In the genomic region with DNA sequence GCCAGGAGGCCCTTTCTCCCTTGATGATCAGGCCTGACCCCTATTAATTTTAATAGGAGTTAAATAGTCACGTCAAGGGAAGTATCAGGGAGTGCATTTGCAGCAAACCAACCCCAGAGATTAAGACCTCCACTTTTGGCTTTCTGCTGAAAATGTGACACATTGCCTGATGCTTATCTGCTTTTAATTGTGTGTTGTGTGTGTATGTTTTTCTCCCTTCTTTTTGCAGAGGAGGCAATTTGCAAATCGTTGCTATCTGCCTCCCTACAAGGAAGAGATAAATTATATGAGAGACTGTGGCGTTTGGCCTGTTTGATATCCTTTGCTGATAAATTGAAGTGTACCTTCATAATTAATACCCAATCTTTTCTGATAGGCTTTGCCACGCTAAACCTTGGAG, we compare ENCODE assay signal across 20 cellular contexts.
DNase-seq lines count a peak whose midpoint lies in the region; ATAC-seq lines count a peak whose summit lies in the region.
"Had no signal": no experiment of that assay in that cellular context is flagged by ENCODE, and none has a peak within 500 bp of the region (broad histone marks: within the 10 kb centered on the region; RNA-seq: fewer than 3 reads in every experiment).

No MANE protein-coding gene starts in this region.

- no peak for ATAC-seq in activated CD4-positive, alpha-beta T cell treated with anti-CD3 and anti-CD28 coated beads for 36 hours
- ATAC-seq in natural killer cell treated with Interleukin-12 subunit alpha and Interleukin-12 subunit beta and Interleukin-15 and Interleukin-18, amount 100 ng/mL, for 72 hours = no peak
- ATAC-seq: psoas muscle had no signal

- H3K27me3 Mint-ChIP-seq in activated CD4-positive, alpha-beta T cell treated with anti-CD3 and anti-CD28 coated beads for 36 hours = no peaks in the 10 kb centered on the region
- H3K27me3 Mint-ChIP-seq in activated T-helper 2 cell treated with anti-CD3 and anti-CD28 coated beads, Interferon-gamma antibody, Interleukin-2, Interleukin-4, amounts not matched to agents 10 μg/mL and 5 μg/mL and 100 μg/mL, durations not matched to agents 14 hours and 24 hours and 36 hours (ENCODE audit: low read depth) = no peaks in the 10 kb centered on the region
- no peaks in the 10 kb centered on the region for H3K27me3 Mint-ChIP-seq in natural killer cell treated with Interleukin-12 subunit alpha and Interleukin-12 subunit beta and Interleukin-15 and Interleukin-18, amount 100 ng/mL, for 72 hours

- H3K9me3 ChIP-seq in KOPT-K1 (ENCODE audit: insufficient read depth, low read length, poor library complexity, severe bottlenecking) = peaks cover 10% of the 10 kb centered on the region
- H3K9me3 ChIP-seq: ascending aorta, MG63, psoas muscle had no signal

- peaks cover 9% of the 10 kb centered on the region for H3K9me3 Mint-ChIP-seq in activated CD4-positive, alpha-beta T cell treated with anti-CD3 and anti-CD28 coated beads for 36 hours (ENCODE audit: low read depth)
- peaks cover 13% of the 10 kb centered on the region for H3K9me3 Mint-ChIP-seq in activated T-helper 2 cell treated with anti-CD3 and anti-CD28 coated beads, Interferon-gamma antibody, Interleukin-2, Interleukin-4, amounts not matched to agents 10 μg/mL and 5 μg/mL and 100 μg/mL, durations not matched to agents 14 hours and 24 hours and 36 hours
- peaks cover 3% of the 10 kb centered on the region for H3K9me3 Mint-ChIP-seq in natural killer cell treated with Interleukin-12 subunit alpha and Interleukin-12 subunit beta and Interleukin-15 and Interleukin-18, amount 100 ng/mL, for 72 hours
- H3K9me3 Mint-ChIP-seq: type B pancreatic cell had no signal

- H3K4me3 Mint-ChIP-seq in activated CD4-positive, alpha-beta T cell treated with anti-CD3 and anti-CD28 coated beads for 36 hours = peak overlapping the region; percentile 67
- H3K4me3 Mint-ChIP-seq in activated T-helper 2 cell treated with anti-CD3 and anti-CD28 coated beads, Interferon-gamma antibody, Interleukin-2, Interleukin-4, amounts not matched to agents 10 μg/mL and 5 μg/mL and 100 μg/mL, durations not matched to agents 14 hours and 24 hours and 36 hours (ENCODE audit: low read depth) = peak overlapping the region; percentile 59
- H3K4me3 Mint-ChIP-seq in natural killer cell treated with Interleukin-12 subunit alpha and Interleukin-12 subunit beta and Interleukin-15 and Interleukin-18, amount 100 ng/mL, for 72 hours = peak overlapping the region; percentile 82
- H3K4me3 Mint-ChIP-seq: nephron, type B pancreatic cell had no signal

- POLR2A ChIA-PET in activated CD4-positive, alpha-beta T cell treated with anti-CD3 and anti-CD28 coated beads for 36 hours (lab: Charles Lee) = no interaction called here

- no peaks in the 10 kb centered on the region for H3K36me3 ChIP-seq in KOPT-K1 (ENCODE audit: insufficient read depth, low read length)
- H3K36me3 ChIP-seq: ascending aorta; BLaER1 treated with 17β-estradiol and CSF1 and Interleukin-3, amounts not matched to agents 10 nM and 100 nM; MG63 had no signal

- H3K4me1 Mint-ChIP-seq in activated CD4-positive, alpha-beta T cell treated with anti-CD3 and anti-CD28 coated beads for 36 hours = peaks cover 45% of the 10 kb centered on the region
- peaks cover 47% of the 10 kb centered on the region for H3K4me1 Mint-ChIP-seq in activated T-helper 2 cell treated with anti-CD3 and anti-CD28 coated beads, Interferon-gamma antibody, Interleukin-2, Interleukin-4, amounts not matched to agents 10 μg/mL and 5 μg/mL and 100 μg/mL, durations not matched to agents 14 hours and 24 hours and 36 hours (ENCODE audit: low read depth)
- H3K4me1 Mint-ChIP-seq in natural killer cell treated with Interleukin-12 subunit alpha and Interleukin-12 subunit beta and Interleukin-15 and Interleukin-18, amount 100 ng/mL, for 72 hours (ENCODE audit: low read depth in 2 of 2) = peaks cover 23 to 44% of the 10 kb centered on the region in 2 donors

- peak overlapping the region; percentile 93 for H3K27ac Mint-ChIP-seq in activated CD4-positive, alpha-beta T cell treated with anti-CD3 and anti-CD28 coated beads for 36 hours
- peak overlapping the region; percentile 84 for H3K27ac Mint-ChIP-seq in activated T-helper 2 cell treated with anti-CD3 and anti-CD28 coated beads, Interferon-gamma antibody, Interleukin-2, Interleukin-4, amounts not matched to agents 10 μg/mL and 5 μg/mL and 100 μg/mL, durations not matched to agents 14 hours and 24 hours and 36 hours
- H3K27ac Mint-ChIP-seq in natural killer cell treated with Interleukin-12 subunit alpha and Interleukin-12 subunit beta and Interleukin-15 and Interleukin-18, amount 100 ng/mL, for 72 hours = peak overlapping the region; percentile 74 to 85
- H3K27ac Mint-ChIP-seq: nephron, type B pancreatic cell had no signal

- intact Hi-C loops in activated CD4-positive, alpha-beta T cell treated with anti-CD3 and anti-CD28 coated beads for 36 hours (cut with DNase I, micrococcal nuclease) = loop anchor here in 1 of 2 experiments (5.0 kb wide), 2 partner anchors 102 to 1652 kb away; a partner anchor contains a TSS
- intact Hi-C loops in activated T-helper 2 cell treated with anti-CD3 and anti-CD28 coated beads, Interferon-gamma antibody, Interleukin-2, Interleukin-4, amounts not matched to agents 10 μg/mL and 5 μg/mL and 100 μg/mL, durations not matched to agents 14 hours and 24 hours and 36 hours (cut with micrococcal nuclease) = loop anchor here (5.0 kb wide), 3 partner anchors 87 to 357 kb away; no protein-coding TSS in a partner anchor

- H3K27ac ChIP-seq in KOPT-K1 (ENCODE audit: low read depth, low read length, poor library complexity, severe bottlenecking) = peak overlapping the region; percentile 83
- H3K27ac ChIP-seq: ascending aorta; BLaER1 treated with 17β-estradiol and CSF1 and Interleukin-3, amounts not matched to agents 10 nM and 100 nM; hepatocyte; psoas muscle had no signal

- DNase-seq in activated CD4-positive, alpha-beta T cell treated with anti-CD3 and anti-CD28 coated beads for 36 hours = no peak
- DNase-seq in activated CD4-positive, alpha-beta T cell treated with anti-CD3 and anti-CD28 coated beads, Interleukin-2, amount 50 U/mL, for 4 hours = no peak
- DNase-seq in activated T-helper 2 cell treated with anti-CD3 and anti-CD28 coated beads, Interferon-gamma antibody, Interleukin-2, Interleukin-4, amounts not matched to agents 10 μg/mL and 5 μg/mL and 100 μg/mL, durations not matched to agents 14 hours and 24 hours and 36 hours (ENCODE audit: low spot score) = no peak
- no peak for DNase-seq in natural killer cell treated with Interleukin-12 subunit alpha and Interleukin-12 subunit beta and Interleukin-15 and Interleukin-18, amount 100 ng/mL, for 72 hours (ENCODE audit: low spot score)
- DNase-seq in DMS 273 treated with DMSO at 0.1 percent for 48 hours (lab: John Stamatoyannopoulos, UW) (no peak), NCI-H526 (lab: John Stamatoyannopoulos, UW) (no peak), NCI-H510A (lab: John Stamatoyannopoulos, UW) (no peak)
- DNase-seq: activated CD4-positive, CD25-positive, alpha-beta regulatory T cell; kidney; mammary epithelial cell; MG63; NCI-H187; psoas muscle; SHP77 had no signal

- H3K36me3 Mint-ChIP-seq in activated CD4-positive, alpha-beta T cell treated with anti-CD3 and anti-CD28 coated beads for 36 hours (ENCODE audit: low read depth) = peaks cover 4% of the 10 kb centered on the region
- H3K36me3 Mint-ChIP-seq in activated T-helper 2 cell treated with anti-CD3 and anti-CD28 coated beads, Interferon-gamma antibody, Interleukin-2, Interleukin-4, amounts not matched to agents 10 μg/mL and 5 μg/mL and 100 μg/mL, durations not matched to agents 14 hours and 24 hours and 36 hours (ENCODE audit: low read depth) = peaks cover 14% of the 10 kb centered on the region
- peaks cover 13% of the 10 kb centered on the region for H3K36me3 Mint-ChIP-seq in natural killer cell treated with Interleukin-12 subunit alpha and Interleukin-12 subunit beta and Interleukin-15 and Interleukin-18, amount 100 ng/mL, for 72 hours
- H3K36me3 Mint-ChIP-seq: type B pancreatic cell had no signal

- CTCF ChIA-PET in activated CD4-positive, alpha-beta T cell treated with anti-CD3 and anti-CD28 coated beads for 36 hours (lab: Charles Lee) = interaction anchor here (0.5 to 0.6 kb wide), 2 partner anchors 30 to 820 kb away, joined by 3 to 4 read pairs; no protein-coding TSS in a partner anchor
